23 cellular contexts compared by ENCODE assay signal in the genomic region with DNA sequence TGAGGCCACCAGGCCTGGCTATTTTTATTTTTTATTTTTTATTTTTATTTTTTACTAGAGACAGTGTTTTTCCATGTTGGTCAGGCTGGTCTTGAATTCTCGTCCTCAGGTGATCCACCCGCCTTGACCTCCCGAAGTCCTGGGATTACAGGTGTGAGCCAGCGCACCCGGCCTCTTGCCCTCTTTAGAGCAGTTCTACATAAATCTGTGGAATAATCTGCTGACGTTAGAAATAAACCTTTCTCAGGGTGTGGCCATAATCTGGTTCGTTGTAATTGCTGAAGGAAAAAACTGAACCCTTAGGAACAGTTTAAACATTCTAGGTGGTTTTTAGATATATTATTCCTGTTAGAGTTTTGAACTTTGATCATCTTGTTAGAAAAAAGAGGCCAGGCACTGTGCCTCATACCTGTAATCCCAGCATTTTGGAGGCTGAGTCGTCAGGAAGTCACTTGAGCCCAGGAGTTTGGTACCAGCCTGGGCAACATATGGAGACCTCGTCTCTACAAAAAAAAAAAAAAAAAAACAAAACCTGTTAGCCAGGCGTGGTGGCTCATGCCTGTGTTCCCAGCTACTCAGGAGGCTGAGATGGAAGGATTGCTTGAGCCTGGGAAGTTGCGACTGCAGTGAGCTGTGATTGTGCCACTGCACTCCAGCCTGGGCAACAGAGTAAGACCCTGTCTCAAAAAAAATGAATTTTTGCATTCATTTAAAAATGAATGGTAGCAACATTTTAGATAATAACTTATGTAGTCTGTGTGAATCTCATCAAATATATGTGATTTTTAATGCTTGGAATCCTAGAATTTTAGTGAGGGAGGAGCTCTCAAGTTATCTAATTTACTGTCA.
"Had no signal": no experiment of that assay in that cellular context is flagged by ENCODE, and none has a peak within 500 bp of the region (broad histone marks: within the 10 kb centered on the region; RNA-seq: fewer than 3 reads in every experiment).

No MANE protein-coding gene starts in this region.

- DNase-seq: activated CD4-positive, alpha-beta T cell treated with anti-CD3 and anti-CD28 coated beads for 1 hour; activated CD4-positive, alpha-beta T cell treated with anti-CD3 and anti-CD28 coated beads, Interleukin-2, amount 50 U/mL, for 48 hours; activated gamma-delta T cell treated with Interleukin-2 at 50 U/mL for 16 hours; activated naive CD8-positive, alpha-beta T cell treated with anti-CD3 and anti-CD28 coated beads, Interleukin-2, amount 10 ng/mL, durations not matched to agents 7 days and 5 days; activated T-cell treated with anti-CD3 and anti-CD28 coated beads for 4 hours; amygdala; erythroblast; foreskin melanocyte; kidney glomerular epithelial cell; left ventricle myocardium superior; naive thymus-derived CD8-positive, alpha-beta T cell; psoas muscle; right cardiac atrium; stimulated activated CD4-positive, alpha-beta T cell treated with anti-CD3 and anti-CD28 coated beads, Interleukin-15, amount 100 ng/mL, for 24 hours; stimulated activated CD4-positive, alpha-beta T cell treated with anti-CD3 and anti-CD28 coated beads, Interleukin-2, amount 100 ng/mL, for 48 hours; stimulated activated naive CD8-positive, alpha-beta T cell treated with anti-CD3 and anti-CD28 coated beads, Interleukin-15, amount 100 ng/mL, for 72 hours; SW 1271; T-helper 2 cell; upper lobe of left lung had no signal

- H3K27ac Mint-ChIP-seq: activated naive CD8-positive, alpha-beta T cell treated with anti-CD3 and anti-CD28 coated beads, Interleukin-2, amount 10 ng/mL, durations not matched to agents 7 days and 5 days; activated T-helper 1 cell treated with anti-CD3 and anti-CD28 coated beads, Interleukin-12 subunit alpha, Interleukin-12 subunit beta, Interleukin-2, Interleukin-4 antibody, amounts not matched to agents 30 ng/mL and 10 ng/mL and 1 ng/mL, durations not matched to agents 14 hours and 24 hours and 36 hours; memory B cell had no signal

- H3K9me3 ChIP-seq: psoas muscle, upper lobe of left lung had no signal

- H3K4me3 Mint-ChIP-seq: activated naive CD8-positive, alpha-beta T cell treated with anti-CD3 and anti-CD28 coated beads, Interleukin-2, amount 10 ng/mL, durations not matched to agents 7 days and 5 days; activated T-helper 1 cell treated with anti-CD3 and anti-CD28 coated beads, Interleukin-12 subunit alpha, Interleukin-12 subunit beta, Interleukin-2, Interleukin-4 antibody, amounts not matched to agents 30 ng/mL and 10 ng/mL and 1 ng/mL, durations not matched to agents 14 hours and 24 hours and 36 hours; memory B cell; naive thymus-derived CD8-positive, alpha-beta T cell; stimulated activated naive CD8-positive, alpha-beta T cell treated with anti-CD3 and anti-CD28 coated beads, Interleukin-15, amount 100 ng/mL, for 72 hours had no signal

- H3K27me3 ChIP-seq: upper lobe of left lung had no signal

- H3K27me3 Mint-ChIP-seq: activated naive CD8-positive, alpha-beta T cell treated with anti-CD3 and anti-CD28 coated beads, Interleukin-2, amount 10 ng/mL, durations not matched to agents 7 days and 5 days; memory B cell; naive thymus-derived CD8-positive, alpha-beta T cell; stimulated activated naive CD8-positive, alpha-beta T cell treated with anti-CD3 and anti-CD28 coated beads, Interleukin-15, amount 100 ng/mL, for 72 hours had no signal

- H3K27ac ChIP-seq: psoas muscle, skin epidermis, upper lobe of left lung, VCaP had no signal

- H3K4me3 ChIP-seq: psoas muscle, skin epidermis, upper lobe of left lung had no signal

- H3K9me3 Mint-ChIP-seq: activated naive CD8-positive, alpha-beta T cell treated with anti-CD3 and anti-CD28 coated beads, Interleukin-2, amount 10 ng/mL, durations not matched to agents 7 days and 5 days; activated T-helper 1 cell treated with anti-CD3 and anti-CD28 coated beads, Interleukin-12 subunit alpha, Interleukin-12 subunit beta, Interleukin-2, Interleukin-4 antibody, amounts not matched to agents 30 ng/mL and 10 ng/mL and 1 ng/mL, durations not matched to agents 14 hours and 24 hours and 36 hours; memory B cell; naive thymus-derived CD8-positive, alpha-beta T cell; stimulated activated naive CD8-positive, alpha-beta T cell treated with anti-CD3 and anti-CD28 coated beads, Interleukin-15, amount 100 ng/mL, for 72 hours had no signal
